Comparison of ENCODE assay signal across 9 cellular contexts in genomic region chr2:18559531-18559930, GRCh38. TPM values are rescaled to one million over a fixed set of nuclear protein-coding genes. Genes with fewer than 3 reads are reported as not detected.
A peak's percentile ranks its signal among the peaks of the same experiment; 100 is the strongest.
DNase-seq lines count a peak whose midpoint lies in the region; ATAC-seq and TF ChIP-seq lines count a peak whose summit lies in the region.
"Had no signal": no experiment of that assay in that cellular context is flagged by ENCODE, and none has a peak within 500 bp of the region (broad histone marks: within the 10 kb centered on the region; RNA-seq: fewer than 3 reads in every experiment).

No MANE protein-coding gene starts in this region.

- no peaks in the 10 kb centered on the region for H3K9me3 ChIP-seq in BE2C
- H3K9me3 ChIP-seq in thyroid gland = no peaks in the 10 kb centered on the region

- no peak for TF ChIP-seq CTCF in BE2C (IDR thresholded peaks at IDR 0.05; ENCODE audit: low read depth, low read length)
- no peak for TF ChIP-seq CTCF in HFF-Myc (IDR thresholded peaks at IDR 0.05; ENCODE audit: low read depth, low read length, missing control alignments)
- no peak for TF ChIP-seq CTCF in thyroid gland (IDR thresholded peaks at IDR 0.05)

- intact Hi-C loops in left colon (cut with DNase I, micrococcal nuclease) = no loop called here
- intact Hi-C loops in thyroid gland (cut with DNase I) = no loop called here

- H3K4me3 ChIP-seq in BE2C (ENCODE audit: low read depth, low read length) (peak overlapping the region; percentile 74), HFF-Myc (replicated peaks; ENCODE audit: low read depth, low read length) (peak overlapping the region; percentile 66), thyroid gland (replicated peaks in 1 of 3) (peak overlapping the region; percentile 38 to 95 (median 66))

- TF ChIP-seq POLR2A in thyroid gland (IDR thresholded peaks at IDR 0.05) = no peak

- 4 to 7% methylated on average over 8 of the region's 8 CpGs for WGBS in thyroid gland, 2 donors

- H3K27me3 ChIP-seq in BE2C (no peaks in the 10 kb centered on the region), thyroid gland (no peaks in the 10 kb centered on the region)

- H3K36me3 ChIP-seq in BE2C = peaks cover 11% of the 10 kb centered on the region
- H3K36me3 ChIP-seq in thyroid gland = peaks cover 6 to 7% of the 10 kb centered on the region in 2 donors

- H3K4me1 ChIP-seq in BE2C = 0 out of 2 replicates have a peak, but pooled peaks cover 2% of the 10 kb centered on the region
- peaks cover 7 to 22% of the 10 kb centered on the region in 2 donors for H3K4me1 ChIP-seq in thyroid gland

- H3K27ac ChIP-seq in thyroid gland = peak overlapping the region; percentile 94 to 99 (median 94)

- ATAC-seq in left colon = peak; percentile 0

- DNase-seq in BE2C (no peak), HFF-Myc (ENCODE audit: extremely low read depth, low read depth) (no peak), amniotic epithelial cell (ENCODE audit: low read depth) (peak; percentile 22), left colon (peak in 1 of 2 donors; percentile 24), thyroid gland (no peak), NCI-H1694 (lab: John Stamatoyannopoulos, UW) (no peak), DMS114 treated with DMSO at 0.1 percent for 48 hours (lab: John Stamatoyannopoulos, UW; ENCODE audit: unreplicated experiment) (no peak), H4 (ENCODE audit: low spot score) (no peak)

RNA-seq across cellular contexts. Expression of gene RDH14, which starts 0.9 kb away (rescaled TPM):
- 41.7 TPM for polyA plus RNA-seq in BE2C (2012; ENCODE audit: insufficient read depth, insufficient read length, low read depth)
- total RNA-seq in left colon (10 to 100 TPM; 21.9 to 22.7 TPM), thyroid gland (10 to 100 TPM; 34.3 to 58.3 (median 44.4) TPM)
- 19.8 and 22.8 TPM in 2 replicates for total RNA-seq in H4 (2014; rRNA removed; shearing (Covaris generic))

RNA-seq across cellular contexts. Expression of gene NT5C1B, which starts 29.8 kb away (rescaled TPM):
- 0.60 TPM for polyA plus RNA-seq in BE2C (2012; ENCODE audit: insufficient read depth, insufficient read length, low read depth)
- total RNA-seq in left colon = not detected
- total RNA-seq in thyroid gland = under 1 TPM in 1 of 4 donors, not detected in 3; 0.13 TPM
- total RNA-seq in H4 (2014; rRNA removed; shearing (Covaris generic)) = not detected in 2 replicates
- total RNA-seq: myocyte had no signal
